In the genomic region with DNA sequence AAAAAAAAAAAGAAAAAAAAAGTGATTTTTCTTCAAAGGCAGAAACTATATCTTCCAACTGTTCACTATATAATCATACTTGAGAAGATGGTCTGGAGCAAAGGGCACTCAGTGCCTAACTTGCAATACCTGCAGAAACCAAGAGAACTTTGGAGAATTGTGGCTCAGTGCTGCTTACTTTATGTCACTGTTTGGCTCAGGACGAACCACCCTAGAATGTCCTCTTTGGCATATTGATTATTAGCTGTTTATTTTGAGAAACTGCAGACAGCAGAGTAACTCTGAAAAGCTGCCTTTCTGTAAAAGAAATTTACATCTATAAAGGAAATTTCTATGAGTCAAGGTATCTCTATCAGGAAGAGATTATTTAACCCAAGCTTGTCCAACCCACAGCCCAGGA, we compare ENCODE assay signal across 35 cellular contexts.
"Had no signal": no experiment of that assay in that cellular context is flagged by ENCODE, and none has a peak within 500 bp of the region (broad histone marks: within the 10 kb centered on the region; RNA-seq: fewer than 3 reads in every experiment).

No MANE protein-coding gene starts in this region.

- DNase-seq: activated effector memory CD4-positive, alpha-beta T cell treated with anti-CD3 and anti-CD28 coated beads, Interleukin-2, amount 50 U/mL, for 16 hours; activated effector memory CD4-positive, alpha-beta T cell treated with Interleukin-2 at 50 U/mL for 16 hours; activated gamma-delta T cell; activated gamma-delta T cell treated with Interleukin-2 at 50 U/mL for 16 hours; activated naive CD4-positive, alpha-beta T cell; activated naive CD4-positive, alpha-beta T cell treated with anti-CD3 and anti-CD28 coated beads for 36 hours; activated naive CD4-positive, alpha-beta T cell treated with anti-CD3 and anti-CD28 coated beads, Interleukin-2, amount 10 ng/mL, durations not matched to agents 7 days and 5 days; activated naive CD4-positive, alpha-beta T cell treated with anti-CD3 and anti-CD28 coated beads, Interleukin-2, amount 50 U/mL, for 16 hours; activated naive CD4-positive, alpha-beta T cell treated with Interleukin-2 at 50 U/mL for 16 hours; activated naive CD8-positive, alpha-beta T cell treated with anti-CD3 and anti-CD28 coated beads for 36 hours; activated naive CD8-positive, alpha-beta T cell treated with anti-CD3 and anti-CD28 coated beads, Interleukin-2, amount 10 ng/mL, durations not matched to agents 7 days and 5 days; activated naive CD8-positive, alpha-beta T cell treated with anti-CD3 and anti-CD28 coated beads, Interleukin-2, amount 50 U/mL, for 24 hours; activated T-cell treated with anti-CD3 and anti-CD28 coated beads for 4 hours; activated T-cell treated with anti-CD3 and anti-CD28 coated beads, Interleukin-2, amount 50 U/mL, for 1 hour; activated T-cell treated with anti-CD3 and anti-CD28 coated beads, Interleukin-2, amount 50 U/mL, for 24 hours; activated T-cell treated with anti-CD3 and anti-CD28 coated beads, Interleukin-2, amount 50 U/mL, for 4 hours; activated T-cell treated with anti-CD3 and anti-CD28 coated beads, Interleukin-2, amount 50 U/mL, for 48 hours; activated T-cell treated with anti-CD3 and anti-CD28 coated beads, Interleukin-2, amount 50 U/mL, for 72 hours; adrenal gland; amniotic stem cell; amygdala; anterior cingulate cortex; aorta; body of pancreas; brain microvascular endothelial cell; caudate nucleus; central memory CD4-positive, alpha-beta T cell; cerebellar nuclear complex had no signal

- ATAC-seq: activated naive CD4-positive, alpha-beta T cell treated with anti-CD3 and anti-CD28 coated beads, Interleukin-2, amount 50 U/mL, for 72 hours; activated naive CD8-positive, alpha-beta T cell treated with anti-CD3 and anti-CD28 coated beads, Interleukin-2, amount 50 U/mL, for 24 hours; activated T-cell treated with anti-CD3 and anti-CD28 coated beads, Interleukin-2, amount 50 U/mL, for 4 hours; activated T-cell treated with anti-CD3 and anti-CD28 coated beads, Interleukin-2, amount 50 U/mL, for 72 hours; activated T-helper 17 cell treated with anti-CD3 and anti-CD28 coated beads, Interleukin-2, amount 50 U/mL, for 72 hours; body of pancreas had no signal

- H3K27me3 ChIP-seq: adrenal gland, ascending aorta, body of pancreas, brain microvascular endothelial cell, breast epithelium, cardiac muscle cell had no signal

- H3K27ac ChIP-seq: adrenal gland, ascending aorta, body of pancreas, brain microvascular endothelial cell, cardiac muscle cell had no signal

- H3K36me3 ChIP-seq: adrenal gland, ascending aorta, brain microvascular endothelial cell, breast epithelium, cardiac muscle cell had no signal

- H3K4me1 ChIP-seq: adrenal gland, ascending aorta, body of pancreas, breast epithelium had no signal

- FAIRE-seq: astrocyte, bronchial epithelial cell had no signal

- H3K9me3 ChIP-seq: adrenal gland, ascending aorta, body of pancreas, breast epithelium had no signal

- H3K4me3 ChIP-seq: adrenal gland, ascending aorta, body of pancreas, breast epithelium, cardiac muscle cell had no signal
